In genomic region chr19:17841371-17841809, GRCh38 we compare ENCODE assay signal across 9 cellular contexts. TPM values are rescaled to one million over a fixed set of nuclear protein-coding genes. Genes with fewer than 3 reads are reported as not detected.
DNase-seq lines count a peak whose midpoint lies in the region; ATAC-seq, FAIRE-seq and TF ChIP-seq lines count a peak whose summit lies in the region.
"Had no signal": no experiment of that assay in that cellular context is flagged by ENCODE, and none has a peak within 500 bp of the region (broad histone marks: within the 10 kb centered on the region; RNA-seq: fewer than 3 reads in every experiment).

No MANE protein-coding gene starts in this region.

- peaks cover 0 to 2% of the 10 kb centered on the region in 2 donors for H3K4me1 ChIP-seq in kidney (ENCODE audit: control insufficient read depth in 1 of 2, insufficient read depth in 1 of 2, low read depth in 1 of 2, low read length in 2 of 2)

- no peak overlapping the region for H3K4me3 ChIP-seq in kidney (ENCODE audit: low read length in 2 of 2)

- no peaks in the 10 kb centered on the region for H3K9me3 ChIP-seq in kidney (ENCODE audit: control insufficient read depth in 1 of 2, low read length in 2 of 2)

- ATAC-seq in natural killer cell (no peak), HG03196 (IDR thresholded peaks at IDR 0.05; ENCODE audit: unreplicated experiment) (no peak), HG03095 (IDR thresholded peaks at IDR 0.05; ENCODE audit: unreplicated experiment) (no peak)
- no peak for ATAC-seq in natural killer cell treated with Interleukin-12 subunit alpha and Interleukin-12 subunit beta and Interleukin-15 and Interleukin-18, amount 100 ng/mL, for 72 hours

- no peak for DNase-seq in natural killer cell
- no peak for DNase-seq in natural killer cell treated with Interleukin-12 subunit alpha and Interleukin-12 subunit beta and Interleukin-15 and Interleukin-18, amount 100 ng/mL, for 72 hours (ENCODE audit: low spot score)
- peak; percentile 85 for DNase-seq in kidney
- no peak for DNase-seq in urothelium cell line (ENCODE audit: low spot score)
- DNase-seq: AML-193; effector CD4-positive, alpha-beta T cell had no signal

- H3K27ac ChIP-seq in kidney (ENCODE audit: low read depth in 2 of 2, low read length in 2 of 2), result no peak overlapping the region

- peaks cover 6 to 43% of the 10 kb centered on the region in 2 donors for H3K4me1 Mint-ChIP-seq in natural killer cell
- H3K4me1 Mint-ChIP-seq in natural killer cell treated with Interleukin-12 subunit alpha and Interleukin-12 subunit beta and Interleukin-15 and Interleukin-18, amount 100 ng/mL, for 72 hours (ENCODE audit: low read depth in 2 of 2), result peaks cover 20 to 40% of the 10 kb centered on the region in 2 donors

- no peak overlapping the region for H3K9ac ChIP-seq in kidney (ENCODE audit: low read length in 2 of 2)

- no peaks in the 10 kb centered on the region for H3K36me3 ChIP-seq in kidney (ENCODE audit: control insufficient read depth in 1 of 2, insufficient read depth in 2 of 2, low read length in 2 of 2)

- peak overlapping the region; percentile 33 to 45 for H3K27ac Mint-ChIP-seq in natural killer cell
- H3K27ac Mint-ChIP-seq in natural killer cell treated with Interleukin-12 subunit alpha and Interleukin-12 subunit beta and Interleukin-15 and Interleukin-18, amount 100 ng/mL, for 72 hours, result peak overlapping the region in 1 of 2 donors; percentile 50

- TF ChIP-seq CTCF in natural killer cell (IDR thresholded peaks at IDR 0.05) (no peak), kidney (IDR thresholded peaks at IDR 0.05; ENCODE audit: borderline replicate concordance, extremely low read depth, insufficient read depth) (no peak)

- no peaks in the 10 kb centered on the region for H3K9me3 Mint-ChIP-seq in natural killer cell
- no peaks in the 10 kb centered on the region for H3K9me3 Mint-ChIP-seq in natural killer cell treated with Interleukin-12 subunit alpha and Interleukin-12 subunit beta and Interleukin-15 and Interleukin-18, amount 100 ng/mL, for 72 hours

- FAIRE-seq in kidney (lab: Jason Lieb, UNC) (no peak), urothelium cell line (lab: Jason Lieb, UNC) (no peak)

- peaks cover 10% of the 10 kb centered on the region for H3K36me3 Mint-ChIP-seq in natural killer cell
- peaks cover 15% of the 10 kb centered on the region for H3K36me3 Mint-ChIP-seq in natural killer cell treated with Interleukin-12 subunit alpha and Interleukin-12 subunit beta and Interleukin-15 and Interleukin-18, amount 100 ng/mL, for 72 hours

- H3K4me3 Mint-ChIP-seq in natural killer cell, result no peak overlapping the region
- no peak overlapping the region for H3K4me3 Mint-ChIP-seq in natural killer cell treated with Interleukin-12 subunit alpha and Interleukin-12 subunit beta and Interleukin-15 and Interleukin-18, amount 100 ng/mL, for 72 hours

- intact Hi-C loops in natural killer cell (cut with micrococcal nuclease) (no loop called here), kidney (cut with DNase I) (no loop called here)

- H3K27me3 Mint-ChIP-seq in natural killer cell (ENCODE audit: low read depth in 2 of 2), result no peaks in the 10 kb centered on the region
- H3K27me3 Mint-ChIP-seq in natural killer cell treated with Interleukin-12 subunit alpha and Interleukin-12 subunit beta and Interleukin-15 and Interleukin-18, amount 100 ng/mL, for 72 hours, result no peaks in the 10 kb centered on the region

RNA-seq across cellular contexts. Expression of gene JAK3, which starts 6.4 kb away (rescaled TPM):
- total RNA-seq in natural killer cell, result 100 to 1,000 TPM in 1 of 3 donors, 10 to 100 TPM in 2; 72.1 to 105 (median 96.1) TPM
- 100 to 1,000 TPM; 184 to 195 TPM for total RNA-seq in natural killer cell treated with Interleukin-12 subunit alpha and Interleukin-12 subunit beta and Interleukin-15 and Interleukin-18, amount 100 ng/mL, for 72 hours
- total RNA-seq in kidney, result 30.8 TPM
- polyA plus RNA-seq in kidney (ENCODE audit: insufficient read depth, low read depth, low replicate concordance), result 3.5 TPM
- total RNA-seq: LHCN-M2 had no signal

RNA-seq across cellular contexts. Expression of gene RPL18A, which starts 18.3 kb away (rescaled TPM):
- total RNA-seq in natural killer cell (1,000 to 10,000 TPM; 1,015 to 1,285 (median 1,208) TPM), kidney (1,282 TPM)
- 1,000 to 10,000 TPM; 1,379 to 1,604 TPM for total RNA-seq in natural killer cell treated with Interleukin-12 subunit alpha and Interleukin-12 subunit beta and Interleukin-15 and Interleukin-18, amount 100 ng/mL, for 72 hours
- polyA plus RNA-seq in kidney (ENCODE audit: insufficient read depth, low read depth, low replicate concordance), result 1,707 TPM

RNA-seq across cellular contexts. Expression of gene INSL3, which starts 20.1 kb away (rescaled TPM):
- total RNA-seq in natural killer cell (1 to 10 TPM; 1.5 to 2.9 (median 1.7) TPM), kidney (not detected)
- 10 to 100 TPM in 1 of 2 donors, 1 to 10 TPM in 1; 9.1 to 12.0 TPM for total RNA-seq in natural killer cell treated with Interleukin-12 subunit alpha and Interleukin-12 subunit beta and Interleukin-15 and Interleukin-18, amount 100 ng/mL, for 72 hours
- not detected for polyA plus RNA-seq in kidney (ENCODE audit: insufficient read depth, low read depth, low replicate concordance)
- total RNA-seq: LHCN-M2 had no signal

RNA-seq across cellular contexts. Expression of gene SLC5A5, which starts 30.4 kb away (rescaled TPM):
- total RNA-seq in natural killer cell (under 1 TPM; 0.25 to 0.43 (median 0.26) TPM), kidney (0.16 TPM)
- under 1 TPM; 0.57 to 0.89 TPM for total RNA-seq in natural killer cell treated with Interleukin-12 subunit alpha and Interleukin-12 subunit beta and Interleukin-15 and Interleukin-18, amount 100 ng/mL, for 72 hours
- not detected for polyA plus RNA-seq in kidney (ENCODE audit: insufficient read depth, low read depth, low replicate concordance)
- total RNA-seq: LHCN-M2 had no signal

RNA-seq across cellular contexts. Expression of gene B3GNT3, which starts 46.5 kb away (rescaled TPM):
- total RNA-seq in natural killer cell (not detected), kidney (36.2 TPM)
- not detected for total RNA-seq in natural killer cell treated with Interleukin-12 subunit alpha and Interleukin-12 subunit beta and Interleukin-15 and Interleukin-18, amount 100 ng/mL, for 72 hours
- polyA plus RNA-seq in kidney (ENCODE audit: insufficient read depth, low read depth, low replicate concordance), result 2.0 TPM
- total RNA-seq: LHCN-M2 had no signal
